In genomic region chr4:185217390-185217985, GRCh38 we compare ENCODE assay signal across 11 cellular contexts.
"Had no signal": no experiment of that assay in that cellular context is flagged by ENCODE, and none has a peak within 500 bp of the region (broad histone marks: within the 10 kb centered on the region; RNA-seq: fewer than 3 reads in every experiment).

No MANE protein-coding gene starts in this region.

- H3K36me3 ChIP-seq: gastrocnemius medialis, lower lobe of right lung, upper lobe of right lung had no signal

- H3K4me1 ChIP-seq: upper lobe of right lung had no signal

- H3K4me3 ChIP-seq: gastrocnemius medialis, lower lobe of right lung, upper lobe of right lung had no signal

- DNase-seq: activated CD4-positive, alpha-beta T cell treated with anti-CD3 and anti-CD28 coated beads, Interleukin-2, amount 10 ng/mL, durations not matched to agents 7 days and 5 days; activated CD4-positive, CD25-positive, alpha-beta regulatory T cell; activated CD8-positive, alpha-beta memory T cell treated with anti-CD3 and anti-CD28 coated beads for 24 hours; activated naive CD4-positive, alpha-beta T cell treated with anti-CD3 and anti-CD28 coated beads for 36 hours; effector memory CD4-positive, alpha-beta T cell; gastrocnemius medialis; kidney glomerular epithelial cell; lower lobe of right lung; naive thymus-derived CD4-positive, alpha-beta T cell; stimulated activated naive CD4-positive, alpha-beta T cell; upper lobe of right lung had no signal

- H3K27ac ChIP-seq: lower lobe of right lung, upper lobe of right lung had no signal

- H3K27me3 ChIP-seq: gastrocnemius medialis, upper lobe of right lung had no signal

- H3K9me3 ChIP-seq: gastrocnemius medialis, lower lobe of right lung, upper lobe of right lung had no signal

- ATAC-seq: naive thymus-derived CD4-positive, alpha-beta T cell had no signal
